ENCODE assay signal across 8 cellular contexts in the genomic region with DNA sequence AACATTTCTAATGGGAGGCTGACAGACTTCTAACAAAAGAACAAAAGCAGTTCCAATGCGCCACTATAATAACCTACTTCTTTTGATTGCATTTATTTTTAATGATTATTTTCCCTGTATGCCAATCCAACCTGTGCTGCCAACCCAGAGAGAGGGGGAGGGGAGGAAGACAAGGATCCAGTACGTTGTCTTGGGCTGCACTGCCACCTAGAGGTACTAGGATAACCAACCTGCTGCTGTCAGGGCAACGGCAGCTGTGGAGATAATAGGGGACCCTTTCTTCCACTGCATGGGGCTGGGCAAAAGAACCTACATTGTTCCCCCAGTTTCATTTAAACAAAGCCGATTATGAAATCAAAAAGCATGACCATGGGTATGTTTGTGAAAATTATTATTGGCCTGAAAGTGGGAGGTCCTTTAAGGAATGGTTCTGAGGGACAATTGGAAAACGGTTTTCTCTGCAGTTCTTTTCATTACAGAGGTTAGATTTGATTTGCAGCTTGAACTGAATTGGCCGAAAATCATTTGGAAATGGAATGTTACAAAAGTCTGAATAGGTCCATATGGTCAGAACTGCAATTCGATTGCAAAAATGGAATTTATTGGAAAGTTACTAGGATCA.
DNase-seq lines count a peak whose midpoint lies in the region; ATAC-seq lines count a peak whose summit lies in the region.

No MANE protein-coding gene starts in this region.

- no peaks in the 10 kb centered on the region for H3K9me3 Mint-ChIP-seq in activated T-cell treated with anti-CD3 and anti-CD28 coated beads, Interleukin-2, amount 50 U/mL, for 72 hours

- ATAC-seq in GM21619 (IDR thresholded peaks at IDR 0.05; ENCODE audit: unreplicated experiment), result peak; percentile 89
- ATAC-seq in activated T-cell treated with anti-CD3 and anti-CD28 coated beads, Interleukin-2, amount 50 U/mL, for 72 hours (replicated peaks in 1 of 2), result peak; percentile 65 to 66

- H3K36me3 Mint-ChIP-seq in activated T-cell treated with anti-CD3 and anti-CD28 coated beads, Interleukin-2, amount 50 U/mL, for 72 hours (ENCODE audit: insufficient read depth in 2 of 2), result no peaks in the 10 kb centered on the region

- H3K27ac Mint-ChIP-seq in activated T-cell treated with anti-CD3 and anti-CD28 coated beads, Interleukin-2, amount 50 U/mL, for 72 hours, result no peak overlapping the region

- H3K4me3 Mint-ChIP-seq in activated T-cell treated with anti-CD3 and anti-CD28 coated beads, Interleukin-2, amount 50 U/mL, for 72 hours, result no peak overlapping the region

- H3K27me3 Mint-ChIP-seq in activated T-cell treated with anti-CD3 and anti-CD28 coated beads, Interleukin-2, amount 50 U/mL, for 72 hours (ENCODE audit: low read depth), result no peaks in the 10 kb centered on the region

- no peaks in the 10 kb centered on the region for H3K4me1 Mint-ChIP-seq in activated T-cell treated with anti-CD3 and anti-CD28 coated beads, Interleukin-2, amount 50 U/mL, for 72 hours (ENCODE audit: low read depth)

- peak; percentile 47 for DNase-seq in GM04504 (ENCODE audit: low read depth)
- DNase-seq in HUDEP-2 (lab: John Stamatoyannopoulos, UW; ENCODE audit: unreplicated experiment in 76 of 76), result peak in 67 of 76 experiments; percentile 1 to 77 (median 37)
- peak; percentile 60 for DNase-seq in NCI-H82 treated with DMSO at 0.1 percent for 48 hours (lab: John Stamatoyannopoulos, UW; ENCODE audit: unreplicated experiment)
- peak; percentile 52 to 61 for DNase-seq in activated T-cell treated with anti-CD3 and anti-CD28 coated beads, Interleukin-2, amount 50 U/mL, for 72 hours
- DNase-seq in glomerular visceral epithelial cell (ENCODE audit: extremely low spot score), result peak; percentile 77
- peak; percentile 92 for DNase-seq in pons (ENCODE audit: low spot score)
- DNase-seq in GOT3 (lab: John Stamatoyannopoulos, UW), result no peak
